Comparison of ENCODE assay signal across 1 cellular context in genomic region chr12:14841761-14842160, GRCh38.
A peak's percentile ranks its signal among the peaks of the same experiment; 100 is the strongest.
TF ChIP-seq lines count a peak whose summit lies in the region.

No MANE protein-coding gene starts in this region.

TF ChIP-seq in HepG2, 621 proteins besides CTCF, POLR2A, EP300 and RAD21 (continued from another document and continues in another):
- TF ChIP-seq, protein P1, sequence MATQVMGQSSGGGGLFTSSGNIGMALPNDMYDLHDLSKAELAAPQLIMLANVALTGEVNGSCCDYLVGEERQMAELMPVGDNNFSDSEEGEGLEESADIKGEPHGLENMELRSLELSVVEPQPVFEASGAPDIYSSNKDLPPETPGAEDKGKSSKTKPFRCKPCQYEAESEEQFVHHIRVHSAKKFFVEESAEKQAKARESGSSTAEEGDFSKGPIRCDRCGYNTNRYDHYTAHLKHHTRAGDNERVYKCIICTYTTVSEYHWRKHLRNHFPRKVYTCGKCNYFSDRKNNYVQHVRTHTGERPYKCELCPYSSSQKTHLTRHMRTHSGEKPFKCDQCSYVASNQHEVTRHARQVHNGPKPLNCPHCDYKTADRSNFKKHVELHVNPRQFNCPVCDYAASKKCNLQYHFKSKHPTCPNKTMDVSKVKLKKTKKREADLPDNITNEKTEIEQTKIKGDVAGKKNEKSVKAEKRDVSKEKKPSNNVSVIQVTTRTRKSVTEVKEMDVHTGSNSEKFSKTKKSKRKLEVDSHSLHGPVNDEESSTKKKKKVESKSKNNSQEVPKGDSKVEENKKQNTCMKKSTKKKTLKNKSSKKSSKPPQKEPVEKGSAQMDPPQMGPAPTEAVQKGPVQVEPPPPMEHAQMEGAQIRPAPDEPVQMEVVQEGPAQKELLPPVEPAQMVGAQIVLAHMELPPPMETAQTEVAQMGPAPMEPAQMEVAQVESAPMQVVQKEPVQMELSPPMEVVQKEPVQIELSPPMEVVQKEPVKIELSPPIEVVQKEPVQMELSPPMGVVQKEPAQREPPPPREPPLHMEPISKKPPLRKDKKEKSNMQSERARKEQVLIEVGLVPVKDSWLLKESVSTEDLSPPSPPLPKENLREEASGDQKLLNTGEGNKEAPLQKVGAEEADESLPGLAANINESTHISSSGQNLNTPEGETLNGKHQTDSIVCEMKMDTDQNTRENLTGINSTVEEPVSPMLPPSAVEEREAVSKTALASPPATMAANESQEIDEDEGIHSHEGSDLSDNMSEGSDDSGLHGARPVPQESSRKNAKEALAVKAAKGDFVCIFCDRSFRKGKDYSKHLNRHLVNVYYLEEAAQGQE (IDR thresholded peaks at IDR 0.05; ENCODE audit: borderline replicate concordance in 1 of 2, low read depth in 1 of 2, low read length in 2 of 2) = peak in 1 of 2 experiments; percentile 69; a peak in 1 of 4 replicates
- TF ChIP-seq GMEB2 (CRISPR knock-in tag; IDR thresholded peaks at IDR 0.05; ENCODE audit: low read depth) (no peak), MAFG (CRISPR knock-in tag; IDR thresholded peaks at IDR 0.05) (no peak), ZNF607 (CRISPR knock-in tag; IDR thresholded peaks at IDR 0.05; ENCODE audit: borderline replicate concordance) (no peak), GABPB1 (CRISPR knock-in tag; IDR thresholded peaks at IDR 0.05) (no peak), ZNF567 (CRISPR knock-in tag; IDR thresholded peaks at IDR 0.05; ENCODE audit: borderline replicate concordance) (no peak), ZNF350 (CRISPR knock-in tag; IDR thresholded peaks at IDR 0.05; ENCODE audit: borderline replicate concordance, low read depth) (no peak), TBX2 (CRISPR knock-in tag; IDR thresholded peaks at IDR 0.05; ENCODE audit: borderline replicate concordance) (no peak), TSC22D2 (CRISPR knock-in tag; IDR thresholded peaks at IDR 0.05; ENCODE audit: borderline replicate concordance) (no peak), ETV5 (CRISPR knock-in tag; IDR thresholded peaks at IDR 0.05; ENCODE audit: borderline replicate concordance) (no peak; the same call in 1 of the 2 replicates), MZF1 (CRISPR knock-in tag; IDR thresholded peaks at IDR 0.05; ENCODE audit: borderline replicate concordance) (no peak), DRAP1 (CRISPR knock-in tag; IDR thresholded peaks at IDR 0.05) (peak; percentile 55; the same call in 1 of the 2 replicates), AGO1 (IDR thresholded peaks at IDR 0.05; ENCODE audit: low read depth, low read length, poor library complexity, severe bottlenecking) (no peak), ZNF124 (CRISPR knock-in tag; IDR thresholded peaks at IDR 0.05) (no peak), ATF7-NPFF (CRISPR knock-in tag; IDR thresholded peaks at IDR 0.05; ENCODE audit: low read depth) (no peak), SMARCE1 (IDR thresholded peaks at IDR 0.05; ENCODE audit: borderline replicate concordance) (no peak), ZNF225 (CRISPR knock-in tag; IDR thresholded peaks at IDR 0.05) (no peak), ZNF205 (CRISPR knock-in tag; IDR thresholded peaks at IDR 0.05) (peak; percentile 43; the same call in 1 of the 2 replicates), ZNF317 (CRISPR knock-in tag; IDR thresholded peaks at IDR 0.05) (peak; percentile 41; the same call in 1 of the 2 replicates), PCBP1 (IDR thresholded peaks at IDR 0.05; ENCODE audit: borderline replicate concordance, low read depth, low read length) (no peak), POGZ (CRISPR knock-in tag; IDR thresholded peaks at IDR 0.05) (peak; percentile 48; the same call in 1 of the 2 replicates), ZSCAN12 (CRISPR knock-in tag; IDR thresholded peaks at IDR 0.05) (no peak), JUN (CRISPR knock-in tag; IDR thresholded peaks at IDR 0.05) (no peak), NFE2 (CRISPR knock-in tag; IDR thresholded peaks at IDR 0.05) (no peak), MLLT10 (CRISPR knock-in tag; IDR thresholded peaks at IDR 0.05) (no peak), TEAD2 (CRISPR knock-in tag; IDR thresholded peaks at IDR 0.05) (no peak), GLI4 (CRISPR knock-in tag; IDR thresholded peaks at IDR 0.05; ENCODE audit: borderline replicate concordance) (no peak), SOX5 (CRISPR knock-in tag; IDR thresholded peaks at IDR 0.05; ENCODE audit: borderline replicate concordance) (peak; percentile 52; the same call in 1 of the 2 replicates), SALL2 (CRISPR knock-in tag; IDR thresholded peaks at IDR 0.05) (no peak), ARID5B (CRISPR knock-in tag; IDR thresholded peaks at IDR 0.05) (peak; percentile 63), BCLAF1 (IDR thresholded peaks at IDR 0.05) (no peak), TBP (CRISPR knock-in tag; IDR thresholded peaks at IDR 0.05) (no peak), ZKSCAN5 (CRISPR knock-in tag; IDR thresholded peaks at IDR 0.05) (no peak), HES4 (CRISPR knock-in tag; IDR thresholded peaks at IDR 0.05; ENCODE audit: borderline replicate concordance) (no peak), STAT6 (CRISPR knock-in tag; IDR thresholded peaks at IDR 0.05; ENCODE audit: borderline replicate concordance) (no peak), SOX6 (IDR thresholded peaks at IDR 0.05) (no peak), SOX6 (CRISPR knock-in tag; IDR thresholded peaks at IDR 0.05) (peak; percentile 68), MED8 (CRISPR knock-in tag; IDR thresholded peaks at IDR 0.05; ENCODE audit: insufficient replicate concordance) (no peak), CAMTA2 (CRISPR knock-in tag; IDR thresholded peaks at IDR 0.05; ENCODE audit: borderline replicate concordance) (no peak), KMT2A (CRISPR knock-in tag; IDR thresholded peaks at IDR 0.05) (0 out of 2 replicates have a peak, but pooled peaks have one; percentile 39), TCF12 (IDR thresholded peaks at IDR 0.05) (no peak), TCF12 (CRISPR knock-in tag; IDR thresholded peaks at IDR 0.05) (no peak), ONECUT2 (CRISPR knock-in tag; IDR thresholded peaks at IDR 0.05) (no peak), ZNF564 (CRISPR knock-in tag; IDR thresholded peaks at IDR 0.05) (no peak)
- TF ChIP-seq, protein P2, sequence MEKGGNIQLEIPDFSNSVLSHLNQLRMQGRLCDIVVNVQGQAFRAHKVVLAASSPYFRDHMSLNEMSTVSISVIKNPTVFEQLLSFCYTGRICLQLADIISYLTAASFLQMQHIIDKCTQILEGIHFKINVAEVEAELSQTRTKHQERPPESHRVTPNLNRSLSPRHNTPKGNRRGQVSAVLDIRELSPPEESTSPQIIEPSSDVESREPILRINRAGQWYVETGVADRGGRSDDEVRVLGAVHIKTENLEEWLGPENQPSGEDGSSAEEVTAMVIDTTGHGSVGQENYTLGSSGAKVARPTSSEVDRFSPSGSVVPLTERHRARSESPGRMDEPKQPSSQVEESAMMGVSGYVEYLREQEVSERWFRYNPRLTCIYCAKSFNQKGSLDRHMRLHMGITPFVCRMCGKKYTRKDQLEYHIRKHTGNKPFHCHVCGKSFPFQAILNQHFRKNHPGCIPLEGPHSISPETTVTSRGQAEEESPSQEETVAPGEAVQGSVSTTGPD (CRISPR knock-in tag; IDR thresholded peaks at IDR 0.05) = no peak
- TF ChIP-seq, protein P3, sequence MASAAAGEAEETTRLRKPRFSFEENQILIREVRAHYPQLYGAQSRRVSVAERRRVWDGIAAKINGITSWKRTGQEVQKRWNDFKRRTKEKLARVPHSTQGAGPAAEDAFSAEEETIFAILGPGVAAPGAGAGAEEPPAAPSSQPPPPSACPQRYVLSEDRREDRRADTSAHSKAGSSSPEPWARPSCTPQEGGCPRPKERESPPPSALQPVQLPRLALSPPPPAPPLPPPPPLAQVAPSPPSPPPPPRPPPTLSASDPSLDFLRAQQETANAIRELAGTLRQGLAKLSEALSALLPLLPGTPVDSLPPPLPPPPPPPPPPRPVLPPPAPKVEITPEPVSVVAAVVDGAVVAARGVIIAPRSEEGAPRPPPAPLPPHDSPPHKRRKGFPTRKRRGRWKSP (CRISPR knock-in tag; IDR thresholded peaks at IDR 0.05) = no peak
- TF ChIP-seq, protein P4, sequence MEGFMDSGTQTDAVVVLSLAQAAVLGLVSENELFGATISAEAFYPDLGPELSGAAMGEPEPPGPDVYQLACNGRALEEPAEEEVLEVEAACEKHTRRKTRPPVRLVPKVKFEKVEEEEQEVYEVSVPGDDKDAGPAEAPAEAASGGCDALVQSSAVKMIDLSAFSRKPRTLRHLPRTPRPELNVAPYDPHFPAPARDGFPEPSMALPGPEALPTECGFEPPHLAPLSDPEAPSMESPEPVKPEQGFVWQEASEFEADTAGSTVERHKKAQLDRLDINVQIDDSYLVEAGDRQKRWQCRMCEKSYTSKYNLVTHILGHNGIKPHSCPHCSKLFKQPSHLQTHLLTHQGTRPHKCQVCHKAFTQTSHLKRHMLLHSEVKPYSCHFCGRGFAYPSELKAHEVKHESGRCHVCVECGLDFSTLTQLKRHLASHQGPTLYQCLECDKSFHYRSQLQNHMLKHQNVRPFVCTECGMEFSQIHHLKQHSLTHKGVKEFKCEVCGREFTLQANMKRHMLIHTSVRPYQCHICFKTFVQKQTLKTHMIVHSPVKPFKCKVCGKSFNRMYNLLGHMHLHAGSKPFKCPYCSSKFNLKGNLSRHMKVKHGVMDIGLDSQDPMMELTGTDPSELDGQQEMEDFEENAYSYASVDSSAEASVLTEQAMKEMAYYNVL (CRISPR knock-in tag; IDR thresholded peaks at IDR 0.05; ENCODE audit: borderline replicate concordance) = no peak
